ENCODE assay signal across 12 cellular contexts in genomic region chr3:121724130-121724529, GRCh38. TPM values are rescaled to one million over a fixed set of nuclear protein-coding genes. Genes with fewer than 3 reads are reported as not detected.
DNase-seq lines count a peak whose midpoint lies in the region; ATAC-seq and TF ChIP-seq lines count a peak whose summit lies in the region.
"Had no signal": no experiment of that assay in that cellular context is flagged by ENCODE, and none has a peak within 500 bp of the region (broad histone marks: within the 10 kb centered on the region; RNA-seq: fewer than 3 reads in every experiment).

No MANE protein-coding gene starts in this region.

- H3K4me1 Mint-ChIP-seq in stimulated activated naive B cell treated with anti-CD40 and anti-IgM and Interleukin-4, amounts not matched to agents 10 μg/mL and 1 μg/mL and 100 μg/mL, for 72 hours, result peaks cover 3 to 12% of the 10 kb centered on the region in 2 donors
- peaks cover 13% of the 10 kb centered on the region for H3K4me1 Mint-ChIP-seq in activated CD8-positive, alpha-beta T cell treated with anti-CD3 and anti-CD28 coated beads, Interleukin-2, amount 10 ng/mL, durations not matched to agents 7 days and 5 days (ENCODE audit: low read depth)

- H3K27ac Mint-ChIP-seq in stimulated activated naive B cell treated with anti-CD40 and anti-IgM and Interleukin-4, amounts not matched to agents 10 μg/mL and 1 μg/mL and 100 μg/mL, for 72 hours, result no peak overlapping the region
- H3K27ac Mint-ChIP-seq in activated CD8-positive, alpha-beta T cell treated with anti-CD3 and anti-CD28 coated beads, Interleukin-2, amount 10 ng/mL, durations not matched to agents 7 days and 5 days, result no peak overlapping the region

- peak overlapping the region in 1 of 2 donors; percentile 17 for H3K4me3 Mint-ChIP-seq in stimulated activated naive B cell treated with anti-CD40 and anti-IgM and Interleukin-4, amounts not matched to agents 10 μg/mL and 1 μg/mL and 100 μg/mL, for 72 hours
- H3K4me3 Mint-ChIP-seq in activated CD8-positive, alpha-beta T cell treated with anti-CD3 and anti-CD28 coated beads, Interleukin-2, amount 10 ng/mL, durations not matched to agents 7 days and 5 days, result no peak overlapping the region

- CTCF ChIA-PET in activated CD8-positive, alpha-beta T cell treated with anti-CD3 and anti-CD28 coated beads, Interleukin-2, amount 10 ng/mL, durations not matched to agents 7 days and 5 days (lab: Charles Lee), result interaction anchor here (0.7 to 1.0 kb wide), 2 partner anchors 10 to 25 kb away, joined by 3 read pairs; no protein-coding TSS in a partner anchor

- H3K4me3 ChIP-seq in HL-60 (replicated peaks; ENCODE audit: insufficient read depth, low read length), result no peak overlapping the region

- DNase-seq in HL-60 (ENCODE audit: low read depth in 1 of 2, low spot score in 1 of 2) (peak in 1 of 2 experiments; percentile 53), SK-N-DZ (ENCODE audit: low spot score) (no peak), NCI-H2081 treated with DMSO at 0.1 percent for 48 hours (lab: John Stamatoyannopoulos, UW) (no peak)
- no peak for DNase-seq in stimulated activated naive B cell treated with anti-CD40 and anti-IgM and Interleukin-4, amounts not matched to agents 10 μg/mL and 1 μg/mL and 100 μg/mL, for 72 hours
- no peak for DNase-seq in activated CD8-positive, alpha-beta T cell treated with anti-CD3 and anti-CD28 coated beads, Interleukin-2, amount 10 ng/mL, durations not matched to agents 7 days and 5 days
- DNase-seq: activated T-cell treated with anti-CD3 and anti-CD28 coated beads, Interleukin-2, amount 50 U/mL, for 48 hours; hippocampal formation; NCI-H2171 treated with DMSO at 0.1 percent for 48 hours; substantia nigra; T-helper 1 cell had no signal

- no peaks in the 10 kb centered on the region for H3K27me3 ChIP-seq in HL-60 (ENCODE audit: insufficient read depth, poor library complexity, severe bottlenecking)

- peak overlapping the region; percentile 31; the same call in 1 of the 2 replicates for H3K27ac ChIP-seq in HL-60 (replicated peaks)

- ATAC-seq in GM19351 (IDR thresholded peaks at IDR 0.05; ENCODE audit: unreplicated experiment), result peak; percentile 99
- peak; percentile 96 for ATAC-seq in HG02798 (IDR thresholded peaks at IDR 0.05; ENCODE audit: poor library complexity, unreplicated experiment)
- peak; percentile 75 to 82 for ATAC-seq in stimulated activated naive B cell treated with anti-CD40 and anti-IgM and Interleukin-4, amounts not matched to agents 10 μg/mL and 1 μg/mL and 100 μg/mL, for 72 hours (replicated peaks)
- no peak for ATAC-seq in activated CD8-positive, alpha-beta T cell treated with anti-CD3 and anti-CD28 coated beads, Interleukin-2, amount 10 ng/mL, durations not matched to agents 7 days and 5 days

- no peak for TF ChIP-seq CTCF in HL-60 (IDR thresholded peaks at IDR 0.05; ENCODE audit: insufficient read depth, low read length)

- H3K9me3 Mint-ChIP-seq in stimulated activated naive B cell treated with anti-CD40 and anti-IgM and Interleukin-4, amounts not matched to agents 10 μg/mL and 1 μg/mL and 100 μg/mL, for 72 hours, result no peaks in the 10 kb centered on the region
- no peaks in the 10 kb centered on the region for H3K9me3 Mint-ChIP-seq in activated CD8-positive, alpha-beta T cell treated with anti-CD3 and anti-CD28 coated beads, Interleukin-2, amount 10 ng/mL, durations not matched to agents 7 days and 5 days (ENCODE audit: insufficient read depth)

- peaks cover 59 to 68% of the 10 kb centered on the region in 2 donors for H3K36me3 Mint-ChIP-seq in stimulated activated naive B cell treated with anti-CD40 and anti-IgM and Interleukin-4, amounts not matched to agents 10 μg/mL and 1 μg/mL and 100 μg/mL, for 72 hours
- peaks cover 71% of the 10 kb centered on the region for H3K36me3 Mint-ChIP-seq in activated CD8-positive, alpha-beta T cell treated with anti-CD3 and anti-CD28 coated beads, Interleukin-2, amount 10 ng/mL, durations not matched to agents 7 days and 5 days (ENCODE audit: low read depth)

- H3K27me3 Mint-ChIP-seq in stimulated activated naive B cell treated with anti-CD40 and anti-IgM and Interleukin-4, amounts not matched to agents 10 μg/mL and 1 μg/mL and 100 μg/mL, for 72 hours, result no peaks in the 10 kb centered on the region
- H3K27me3 Mint-ChIP-seq in activated CD8-positive, alpha-beta T cell treated with anti-CD3 and anti-CD28 coated beads, Interleukin-2, amount 10 ng/mL, durations not matched to agents 7 days and 5 days (ENCODE audit: low read depth), result no peaks in the 10 kb centered on the region

- POLR2A ChIA-PET in activated CD8-positive, alpha-beta T cell treated with anti-CD3 and anti-CD28 coated beads, Interleukin-2, amount 10 ng/mL, durations not matched to agents 7 days and 5 days (lab: Charles Lee), result no interaction called here

RNA-seq across cellular contexts. Expression of gene GOLGB1, which starts 25.4 kb away (rescaled TPM):
- polyA plus RNA-seq in SK-N-DZ (2014; cell fraction: cytosol; rRNA removed), result 7.6 and 8.2 TPM in 2 replicates
- polyA plus RNA-seq in SK-N-DZ (2014; cell fraction: nucleus; rRNA removed), result 11.2 and 14.5 TPM in 2 replicates
- total RNA-seq in activated CD8-positive, alpha-beta T cell treated with anti-CD3 and anti-CD28 coated beads, Interleukin-2, amount 10 ng/mL, durations not matched to agents 7 days and 5 days, result 10 to 100 TPM; 26.0 to 27.4 TPM
